Comparison of ENCODE assay signal across 2 cellular contexts in genomic region chr2:76978064-76978463, GRCh38.
TF ChIP-seq lines count a peak whose summit lies in the region.

No MANE protein-coding gene starts in this region.

TF ChIP-seq in SK-N-SH treated with all-trans-retinoic acid at 6 μM for 48 hours, 23 proteins besides CTCF, POLR2A, EP300 and RAD21 (continued from another document):
- TF ChIP-seq TSHZ2 (CRISPR knock-in tag; IDR thresholded peaks at IDR 0.05) (peak; percentile 36; the same call in 1 of the 2 replicates), PATZ1 (CRISPR knock-in tag; IDR thresholded peaks at IDR 0.05; ENCODE audit: borderline replicate concordance) (no peak), TCF4 (CRISPR knock-in tag; IDR thresholded peaks at IDR 0.05; ENCODE audit: borderline replicate concordance) (peak; percentile 38; the same call in 1 of the 2 replicates), SNAI2 (CRISPR knock-in tag; IDR thresholded peaks at IDR 0.05) (no peak), CSDC2 (CRISPR knock-in tag; IDR thresholded peaks at IDR 0.05) (no peak), POU6F1 (CRISPR knock-in tag; IDR thresholded peaks at IDR 0.05; ENCODE audit: borderline replicate concordance, low read depth) (no peak), PPARA (CRISPR knock-in tag; IDR thresholded peaks at IDR 0.05; ENCODE audit: borderline replicate concordance) (no peak), ZFP3 (CRISPR knock-in tag; IDR thresholded peaks at IDR 0.05) (no peak), RARB (CRISPR knock-in tag; IDR thresholded peaks at IDR 0.05) (no peak), ZC3H10 (CRISPR knock-in tag; IDR thresholded peaks at IDR 0.05) (no peak)
TF ChIP-seq in SK-N-SH treated with all-trans-retinoic acid at 6 μM for 48 hours: peak in this region for 3.

TF ChIP-seq in SK-N-SH, 30 proteins besides CTCF, POLR2A, EP300 and RAD21 (continued from another document):
- TF ChIP-seq MXI1 (IDR thresholded peaks at IDR 0.05; ENCODE audit: low read depth, low read length) (no peak), GABPA (IDR thresholded peaks at IDR 0.05; ENCODE audit: low read depth) (no peak), RFX5 (IDR thresholded peaks at IDR 0.05; ENCODE audit: low read length) (no peak)
